ENCODE assay signal across 16 cellular contexts in genomic region chr10:118851062-118852035, GRCh38.
A peak's percentile ranks its signal among the peaks of the same experiment; 100 is the strongest.
DNase-seq lines count a peak whose midpoint lies in the region; ATAC-seq, FAIRE-seq and TF ChIP-seq lines count a peak whose summit lies in the region.
"Had no signal": no experiment of that assay in that cellular context is flagged by ENCODE, and none has a peak within 500 bp of the region (broad histone marks: within the 10 kb centered on the region; RNA-seq: fewer than 3 reads in every experiment).

No MANE protein-coding gene starts in this region.

- H3K36me3 ChIP-seq in GM12878 (ENCODE audit: control insufficient read depth in 2 of 2, insufficient read depth in 2 of 2, low read length in 1 of 2): no peaks in the 10 kb centered on the region
- H3K36me3 ChIP-seq: brain microvascular endothelial cell, heart left ventricle, vagina had no signal

- no TSS peak for BruUV-seq in GM12878 (replicated peaks; lab: Mats Ljungman, UMichigan)

- TF ChIP-seq EP300 in GM12878 (IDR thresholded peaks at IDR 0.05; ENCODE audit: borderline replicate concordance in 1 of 2, control insufficient read depth in 1 of 2, low read depth in 2 of 2, low read length in 2 of 2): no peak

- H3K79me2 ChIP-seq in GM12878 (ENCODE audit: control insufficient read depth, insufficient read depth, low read length): no peaks in the 10 kb centered on the region

- in situ Hi-C loops in GM12878 (cut with MboI): no loop called here

- intact Hi-C loops in GM12878 (cut with micrococcal nuclease; ENCODE audit: unreplicated experiment): no loop called here

- no peaks in the 10 kb centered on the region for H4K20me1 ChIP-seq in GM12878 (ENCODE audit: control insufficient read depth, insufficient read depth)

- no peak overlapping the region for H3K9ac ChIP-seq in GM12878 (ENCODE audit: control insufficient read depth, insufficient read depth, low read length)

- no peak for TF ChIP-seq RAD21 in GM12878 (IDR thresholded peaks at IDR 0.05; ENCODE audit: insufficient read depth, low read depth, low read length)

- SMC1A ChIA-PET in GM12878 (lab: Charles Lee; ENCODE audit: uncharacterized antibody, unreplicated experiment): no interaction called here

- H3K9me3 ChIP-seq in GM12878 (replicated peaks; ENCODE audit: control insufficient read depth, insufficient read depth, low read length): no peaks in the 10 kb centered on the region; the same call in 2 of the 3 replicates
- H3K9me3 ChIP-seq: heart left ventricle, vagina had no signal

- no peak overlapping the region for H2AFZ ChIP-seq in GM12878 (ENCODE audit: control insufficient read depth, low read depth, low read length)

- no peak overlapping the region for H3K4me2 ChIP-seq in GM12878 (ENCODE audit: control insufficient read depth, insufficient read depth)

- no peaks in the 10 kb centered on the region for H3K27me3 ChIP-seq in GM12878 (replicated peaks in 1 of 2; ENCODE audit: control insufficient read depth in 2 of 2, insufficient read depth in 2 of 2, low read length in 1 of 2)
- H3K27me3 ChIP-seq: brain microvascular endothelial cell, heart left ventricle, vagina had no signal

- no peak for TF ChIP-seq POLR2A in GM12892 (IDR thresholded peaks at IDR 0.05; ENCODE audit: low read depth, low read length)
- no peak for TF ChIP-seq POLR2A in GM12878 (IDR thresholded peaks at IDR 0.05; ENCODE audit: low read depth, low read length)

- TF ChIP-seq CTCF in GM12878 (IDR thresholded peaks at IDR 0.05 in 2 of 3, conservative IDR thresholded peaks at IDR 0.05 in 1 of 3; ENCODE audit: control insufficient read depth in 2 of 3, extremely low read depth in 1 of 3, insufficient read depth in 1 of 3, low read depth in 3 of 3, low read length in 3 of 3): no peak

- H3K4me3 ChIP-seq in GM12878: no peak overlapping the region
- H3K4me3 ChIP-seq: heart left ventricle, vagina had no signal

- H3K4me1 ChIP-seq in GM12878 (ENCODE audit: control insufficient read depth, insufficient read depth, low read length): peaks cover 3% of the 10 kb centered on the region; the same call in 1 of the 2 replicates
- H3K4me1 ChIP-seq: vagina had no signal

- RAD21 ChIA-PET in GM12878 (lab: Charles Lee; ENCODE audit: unreplicated experiment): no interaction called here

- peak; percentile 78 for FAIRE-seq in GM12892 (lab: Jason Lieb, UNC)
- no peak for FAIRE-seq in GM12878 (lab: Jason Lieb, UNC)
- FAIRE-seq: endometrium, HTR-8/SVneo had no signal

- DNase-seq in GM12892 (ENCODE audit: insufficient read length) (no peak), GM12878 (ENCODE audit: low read depth, low spot score) (no peak), anterior cingulate cortex (lab: John Stamatoyannopoulos, UW) (no peak), COR-L47 (lab: John Stamatoyannopoulos, UW) (no peak), NCI-H1092 treated with DMSO at 0.1 percent for 48 hours (lab: John Stamatoyannopoulos, UW) (no peak), KG1 (lab: John Stamatoyannopoulos, UW) (no peak)
- DNase-seq: NCI-H526 treated with DMSO at 0.1 percent for 48 hours, occipital lobe had no signal

- H3K27ac ChIP-seq in GM12878 (ENCODE audit: control insufficient read depth, insufficient read depth): no peak overlapping the region
- H3K27ac ChIP-seq: brain microvascular endothelial cell, heart left ventricle, vagina had no signal

- CTCF ChIA-PET in GM12878 (lab: Yijun Ruan, JAX): no interaction called here

- POLR2A ChIA-PET in GM12878 (lab: Charles Lee): no interaction called here

- ATAC-seq in GM21515 (IDR thresholded peaks at IDR 0.05; ENCODE audit: unreplicated experiment): peak; percentile 74
- ATAC-seq in HG03135 (IDR thresholded peaks at IDR 0.05; ENCODE audit: unreplicated experiment): peak; percentile 67
- peak; percentile 82 for ATAC-seq in GM12878
- ATAC-seq: activated CD4-positive, CD25-positive, alpha-beta regulatory T cell treated with anti-CD3 and anti-CD28 coated beads, Interleukin-2, amount 50 U/mL, for 24 hours had no signal

- WGBS in GM12878 (ENCODE audit: insufficient coverage, insufficient replicate concordance, low lambda C conversion rate, missing lambda C conversion rate): 53% methylated on average over 9 of the region's 9 CpGs

TF ChIP-seq in GM12878, 131 proteins besides CTCF, POLR2A, EP300 and RAD21:
- no peak for TF ChIP-seq POU2F2 (IDR thresholded peaks at IDR 0.05; ENCODE audit: borderline replicate concordance, low read depth, low read length)
- TF ChIP-seq SPI1 (IDR thresholded peaks at IDR 0.05; ENCODE audit: borderline replicate concordance, insufficient read depth, low read depth, low read length): peak; percentile 83
- TF ChIP-seq IRF4 (IDR thresholded peaks at IDR 0.05; ENCODE audit: low read depth, low read length): 0 out of 2 replicates have a peak, but pooled peaks have one; percentile 27
